Comparison of ENCODE assay signal across 8 cellular contexts in the genomic region with DNA sequence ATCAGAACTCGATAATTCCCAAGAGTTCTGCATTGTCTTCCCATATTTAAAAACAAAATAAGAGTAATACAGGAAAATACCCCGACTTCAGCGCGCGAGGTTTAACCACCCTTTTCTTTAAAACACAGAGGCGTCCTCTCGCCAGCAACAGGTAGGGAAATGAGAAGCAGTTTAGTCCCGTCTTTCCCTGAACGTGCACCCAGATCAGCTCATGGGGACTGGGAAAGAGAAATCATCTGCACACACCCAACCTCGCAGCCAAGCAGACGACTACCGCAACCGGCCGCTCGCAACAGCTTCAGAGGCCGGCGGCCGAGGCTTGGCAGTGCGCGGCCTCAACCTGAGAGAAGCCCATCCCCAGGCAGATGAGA. TPM values are rescaled to one million over a fixed set of nuclear protein-coding genes. Genes with fewer than 3 reads are reported as not detected.
DNase-seq lines count a peak whose midpoint lies in the region; ATAC-seq and TF ChIP-seq lines count a peak whose summit lies in the region.

No MANE protein-coding gene starts in this region.

- no peaks in the 10 kb centered on the region for H3K27me3 ChIP-seq in cardiac muscle cell

- no peaks in the 10 kb centered on the region for H3K27me3 Mint-ChIP-seq in activated T-helper 2 cell treated with anti-CD3 and anti-CD28 coated beads, Interferon-gamma antibody, Interleukin-2, Interleukin-4, amounts not matched to agents 10 μg/mL and 5 μg/mL and 100 μg/mL, durations not matched to agents 14 hours and 24 hours and 36 hours (ENCODE audit: low read depth)
- no peaks in the 10 kb centered on the region for H3K27me3 Mint-ChIP-seq in stimulated activated naive CD8-positive, alpha-beta T cell treated with anti-CD3 and anti-CD28 coated beads, Interleukin-15, amount 100 ng/mL, for 72 hours

- H3K9me3 Mint-ChIP-seq in activated T-helper 2 cell treated with anti-CD3 and anti-CD28 coated beads, Interferon-gamma antibody, Interleukin-2, Interleukin-4, amounts not matched to agents 10 μg/mL and 5 μg/mL and 100 μg/mL, durations not matched to agents 14 hours and 24 hours and 36 hours, result no peaks in the 10 kb centered on the region
- no peaks in the 10 kb centered on the region for H3K9me3 Mint-ChIP-seq in stimulated activated naive CD8-positive, alpha-beta T cell treated with anti-CD3 and anti-CD28 coated beads, Interleukin-15, amount 100 ng/mL, for 72 hours

- intact Hi-C loops in Right ventricle myocardium inferior (cut with DNase I), result loop anchor here (5.0 to 10.0 kb wide), 2 partner anchors 190 to 258 kb away; partner anchors contain the start of genes HNRNPH3, PBLD and SIRT1
- intact Hi-C loops in activated T-helper 2 cell treated with anti-CD3 and anti-CD28 coated beads, Interferon-gamma antibody, Interleukin-2, Interleukin-4, amounts not matched to agents 10 μg/mL and 5 μg/mL and 100 μg/mL, durations not matched to agents 14 hours and 24 hours and 36 hours (cut with micrococcal nuclease), result loop anchor here (1.0 to 10.0 kb wide), 4 partner anchors 257 to 646 kb away; partner anchors contain the start of genes CCAR1 and RUFY2

- H3K36me3 Mint-ChIP-seq in activated T-helper 2 cell treated with anti-CD3 and anti-CD28 coated beads, Interferon-gamma antibody, Interleukin-2, Interleukin-4, amounts not matched to agents 10 μg/mL and 5 μg/mL and 100 μg/mL, durations not matched to agents 14 hours and 24 hours and 36 hours (ENCODE audit: low read depth), result peaks cover 34% of the 10 kb centered on the region

- DNase-seq in cardiac muscle cell (ENCODE audit: low read depth in 1 of 2, low spot score in 1 of 2) (peak in 1 of 2 donors; percentile 78), Right ventricle myocardium inferior (ENCODE audit: missing footprints) (no peak), NCI-H345 (lab: John Stamatoyannopoulos, UW) (no peak)
- no peak for DNase-seq in activated T-helper 2 cell treated with anti-CD3 and anti-CD28 coated beads, Interferon-gamma antibody, Interleukin-2, Interleukin-4, amounts not matched to agents 10 μg/mL and 5 μg/mL and 100 μg/mL, durations not matched to agents 14 hours and 24 hours and 36 hours (ENCODE audit: low spot score)
- no peak for DNase-seq in stimulated activated naive CD8-positive, alpha-beta T cell treated with anti-CD3 and anti-CD28 coated beads, Interleukin-15, amount 100 ng/mL, for 72 hours
- no peak for DNase-seq in stimulated activated CD4-positive, alpha-beta T cell treated with anti-CD3 and anti-CD28 coated beads, Interleukin-4, amount 100 ng/mL, for 1 hour
- no peak for DNase-seq in activated effector memory CD4-positive, alpha-beta T cell treated with anti-CD3 and anti-CD28 coated beads, Interleukin-2, amount 50 U/mL, for 16 hours

- peaks cover 44% of the 10 kb centered on the region for H3K4me1 Mint-ChIP-seq in activated T-helper 2 cell treated with anti-CD3 and anti-CD28 coated beads, Interferon-gamma antibody, Interleukin-2, Interleukin-4, amounts not matched to agents 10 μg/mL and 5 μg/mL and 100 μg/mL, durations not matched to agents 14 hours and 24 hours and 36 hours (ENCODE audit: low read depth)
- peaks cover 33% of the 10 kb centered on the region for H3K4me1 Mint-ChIP-seq in stimulated activated naive CD8-positive, alpha-beta T cell treated with anti-CD3 and anti-CD28 coated beads, Interleukin-15, amount 100 ng/mL, for 72 hours

- no peak for ATAC-seq in Right ventricle myocardium inferior
- no peak for ATAC-seq in stimulated activated naive CD8-positive, alpha-beta T cell treated with anti-CD3 and anti-CD28 coated beads, Interleukin-15, amount 100 ng/mL, for 72 hours

- H3K4me1 ChIP-seq in cardiac muscle cell (ENCODE audit: low read depth), result peaks cover 24% of the 10 kb centered on the region

- no peak for TF ChIP-seq CTCF in cardiac muscle cell (IDR thresholded peaks at IDR 0.05; ENCODE audit: low read depth, low read length)

- peak overlapping the region; percentile 97 for H3K27ac ChIP-seq in cardiac muscle cell

- peak overlapping the region; percentile 96 for H3K4me3 Mint-ChIP-seq in activated T-helper 2 cell treated with anti-CD3 and anti-CD28 coated beads, Interferon-gamma antibody, Interleukin-2, Interleukin-4, amounts not matched to agents 10 μg/mL and 5 μg/mL and 100 μg/mL, durations not matched to agents 14 hours and 24 hours and 36 hours (ENCODE audit: low read depth)
- H3K4me3 Mint-ChIP-seq in stimulated activated naive CD8-positive, alpha-beta T cell treated with anti-CD3 and anti-CD28 coated beads, Interleukin-15, amount 100 ng/mL, for 72 hours, result peak overlapping the region; percentile 94

- peaks cover 4% of the 10 kb centered on the region for H3K36me3 ChIP-seq in cardiac muscle cell

- H3K4me3 ChIP-seq in cardiac muscle cell (peak overlapping the region; percentile 84), iPS-18c (ENCODE audit: insufficient read depth, low read depth, low read length) (peak overlapping the region; percentile 93)

- H3K9me3 ChIP-seq in cardiac muscle cell (ENCODE audit: low read depth) (no peaks in the 10 kb centered on the region), iPS-18c (ENCODE audit: control insufficient read depth, insufficient read depth, low read length) (no peaks in the 10 kb centered on the region)

- peak overlapping the region; percentile 92 for H3K27ac Mint-ChIP-seq in activated T-helper 2 cell treated with anti-CD3 and anti-CD28 coated beads, Interferon-gamma antibody, Interleukin-2, Interleukin-4, amounts not matched to agents 10 μg/mL and 5 μg/mL and 100 μg/mL, durations not matched to agents 14 hours and 24 hours and 36 hours
- H3K27ac Mint-ChIP-seq in stimulated activated naive CD8-positive, alpha-beta T cell treated with anti-CD3 and anti-CD28 coated beads, Interleukin-15, amount 100 ng/mL, for 72 hours, result peak overlapping the region; percentile 91 to 98

RNA-seq across cellular contexts. Expression of gene HERC4, which starts 0.7 kb away (rescaled TPM):
- total RNA-seq in cardiac muscle cell, result 30.3 and 38.7 TPM in 2 replicates
- polyA plus RNA-seq in cardiac muscle cell, result 35.1 and 60.2 TPM in 2 replicates
- total RNA-seq in Right ventricle myocardium inferior, result 25.5 TPM
- total RNA-seq in activated T-helper 2 cell treated with anti-CD3 and anti-CD28 coated beads, Interferon-gamma antibody, Interleukin-2, Interleukin-4, amounts not matched to agents 10 μg/mL and 5 μg/mL and 100 μg/mL, durations not matched to agents 14 hours and 24 hours and 36 hours, result 48.9 and 55.7 TPM in 2 replicates

RNA-seq across cellular contexts. Expression of gene MYPN, which starts 34.9 kb away (rescaled TPM):
- total RNA-seq in cardiac muscle cell (3.9 and 5.3 TPM in 2 replicates), Right ventricle myocardium inferior (112 TPM)
- 3.9 and 4.0 TPM in 2 replicates for polyA plus RNA-seq in cardiac muscle cell
- not detected in 2 replicates for total RNA-seq in activated T-helper 2 cell treated with anti-CD3 and anti-CD28 coated beads, Interferon-gamma antibody, Interleukin-2, Interleukin-4, amounts not matched to agents 10 μg/mL and 5 μg/mL and 100 μg/mL, durations not matched to agents 14 hours and 24 hours and 36 hours

Comparison
In these comparisons a context has a peak if more than half of its experiments do, and no peak if none do; other contexts are left out.
1. RNA of gene MYPN, which starts 34.9 kb away (total RNA-seq): 112 TPM in Right ventricle myocardium inferior (single experiment); 3.9 to 5.3 TPM in cardiac muscle cell and not detected in activated T-helper 2 cell treated with anti-CD3 and anti-CD28 coated beads, Interferon-gamma antibody, Interleukin-2, Interleukin-4, amounts not matched to agents 10 μg/mL and 5 μg/mL and 100 μg/mL, durations not matched to agents 14 hours and 24 hours and 36 hours; every median in the first group is over 10 times any median in the second.